Comparison of ENCODE assay signal across 1 cellular context in the genomic region with DNA sequence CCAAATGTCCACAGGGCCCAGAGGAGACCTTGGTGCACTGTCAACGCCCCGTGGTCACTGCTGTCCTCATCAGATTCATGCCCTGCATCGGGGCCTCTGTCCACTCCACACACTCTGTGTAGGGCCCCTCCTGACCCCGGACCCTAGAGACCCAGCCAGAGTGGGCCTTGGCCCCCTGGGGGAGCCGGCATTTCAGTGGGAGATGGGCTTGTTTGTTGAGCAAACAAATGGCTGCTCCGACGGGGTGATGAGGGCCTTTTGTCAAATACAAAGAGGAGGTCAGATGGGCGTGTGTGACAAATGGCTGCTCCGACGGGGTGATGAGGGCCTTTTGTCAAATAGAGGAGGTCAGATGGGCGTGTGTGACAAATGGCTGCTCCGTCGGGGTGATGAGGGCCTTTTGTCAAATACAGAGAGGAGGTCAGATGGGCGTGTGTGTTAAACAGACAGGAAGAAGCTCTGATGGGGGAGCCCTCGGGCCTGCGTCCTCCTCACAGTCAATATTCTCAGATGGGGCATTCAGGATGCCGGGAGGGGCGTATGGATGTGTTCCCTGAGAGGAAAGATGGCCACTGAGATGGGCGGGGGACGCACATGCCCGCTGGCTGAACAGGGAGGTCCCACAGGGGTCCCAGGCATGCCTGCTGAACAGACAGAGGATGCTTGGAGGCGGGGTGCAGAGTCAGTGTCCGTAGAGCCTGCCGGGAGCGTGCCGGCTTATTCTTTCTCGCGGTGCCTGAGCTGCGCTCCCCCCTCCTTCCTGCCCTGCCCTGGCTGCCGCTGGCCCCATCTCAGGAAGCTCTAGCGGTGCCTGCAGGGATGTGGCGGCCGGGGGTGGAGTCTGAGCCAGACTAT.
A peak's percentile ranks its signal among the peaks of the same experiment; 100 is the strongest.
TF ChIP-seq lines count a peak whose summit lies in the region.

No MANE protein-coding gene starts in this region.

TF ChIP-seq in neural cell, 6 proteins besides CTCF, POLR2A, EP300 and RAD21 (continued from another document):
- no peak for TF ChIP-seq REST (IDR thresholded peaks at IDR 0.05; ENCODE audit: borderline replicate concordance)
- peak; percentile 1 for TF ChIP-seq MXI1 (conservative IDR thresholded peaks at IDR 0.05; ENCODE audit: poor library complexity, severe bottlenecking)
